8 cellular contexts compared by ENCODE assay signal in genomic region chr15:55196458-55197361, GRCh38. TPM values are rescaled to one million over a fixed set of nuclear protein-coding genes. Genes with fewer than 3 reads are reported as not detected.
DNase-seq lines count a peak whose midpoint lies in the region; ATAC-seq and TF ChIP-seq lines count a peak whose summit lies in the region.

Gene RSL24D1 (minus strand): TSS chr15:55196941. CDS start chr15:55196890, 51 bp downstream.

- H3K27me3 Mint-ChIP-seq in CD14-positive monocyte (ENCODE audit: low read depth in 3 of 3), result peaks cover 0 to 3% (median 1%) of the 10 kb centered on the region in 3 donors

- peaks cover 17 to 35% of the 10 kb centered on the region in 2 donors for H3K36me3 Mint-ChIP-seq in CD14-positive monocyte

- DNase-seq in CD14-positive monocyte (ENCODE audit: low spot score) (peak; percentile 97), NCI-H69 (lab: John Stamatoyannopoulos, UW) (peak; percentile 99), dermis blood vessel endothelial cell (peak; percentile 100), left lung (peak; percentile 97 to 98)
- DNase-seq in activated CD4-positive, alpha-beta T cell treated with anti-CD3 and anti-CD28 coated beads, Interleukin-2, amount 50 U/mL, for 1 hour, result peak; percentile 95
- DNase-seq in stimulated activated CD4-positive, alpha-beta T cell treated with anti-CD3 and anti-CD28 coated beads, Interleukin-2, amount 100 ng/mL, for 48 hours, result peak; percentile 88 to 89

- no peaks in the 10 kb centered on the region for H3K27me3 ChIP-seq in left lung

- peak within 1 kb of the TSS; percentile 86 to 92 for H3K4me3 ChIP-seq in left lung

- intact Hi-C loops in CD14-positive monocyte (cut with micrococcal nuclease) (loop anchor here in 1 of 2 donors (5.0 kb wide), 2 partner anchors 96 to 211 kb away; partner anchors contain the start of genes CCPG1 and PIERCE2), left lung (cut with DNase I) (no loop called here)

- no peak within 1 kb of the TSS for H3K4me3 Mint-ChIP-seq in CD14-positive monocyte

- peaks cover 7% of the 10 kb centered on the region for H3K4me1 Mint-ChIP-seq in CD14-positive monocyte

- no peak within 1 kb of the TSS for H3K27ac Mint-ChIP-seq in CD14-positive monocyte

- H3K36me3 ChIP-seq in left lung, result peaks cover 0 to 10% of the 10 kb centered on the region in 2 donors

- H3K9me3 Mint-ChIP-seq in CD14-positive monocyte, result peaks cover 6 to 15% (median 10%) of the 10 kb centered on the region in 7 donors

- H3K27ac ChIP-seq in left lung, result peak within 1 kb of the TSS; percentile 76 to 97

- peak; percentile 35 for TF ChIP-seq CTCF in CD14-positive monocyte (IDR thresholded peaks at IDR 0.05)
- peak in 1 of 2 donors; percentile 32 for TF ChIP-seq CTCF in left lung (IDR thresholded peaks at IDR 0.05)

- ATAC-seq in GM19351 (IDR thresholded peaks at IDR 0.05; ENCODE audit: unreplicated experiment), result peak; percentile 95
- peak; percentile 96 for ATAC-seq in HG03521 (IDR thresholded peaks at IDR 0.05; ENCODE audit: unreplicated experiment)
- ATAC-seq in left lung, result peak; percentile 99

- H3K9me3 ChIP-seq in left lung, result no peaks in the 10 kb centered on the region

- H3K4me1 ChIP-seq in left lung, result peaks cover 17 to 44% of the 10 kb centered on the region in 2 donors

RNA-seq across cellular contexts. Expression of gene RSL24D1, which starts in this region (rescaled TPM):
- 10 to 100 TPM; 73.0 to 84.2 TPM for polyA plus RNA-seq in CD14-positive monocyte
- total RNA-seq in dermis blood vessel endothelial cell (63.1 and 63.5 TPM in 2 replicates), left lung (10 to 100 TPM; 43.5 to 55.1 TPM)

Comparison
In these comparisons a context has a peak if more than half of its experiments do, and no peak if none do; other contexts are left out.
1. Peak in every context shown above with its lines: DNase-seq, ATAC-seq, H3K4me3 ChIP-seq and H3K27ac ChIP-seq.